Comparison of ENCODE assay signal across 22 cellular contexts in genomic region chr2:189528617-189529016, GRCh38.
"Had no signal": no experiment of that assay in that cellular context is flagged by ENCODE, and none has a peak within 500 bp of the region (broad histone marks: within the 10 kb centered on the region; RNA-seq: fewer than 3 reads in every experiment).

No MANE protein-coding gene starts in this region.

- ATAC-seq: activated naive CD8-positive, alpha-beta T cell treated with anti-CD3 and anti-CD28 coated beads, Interleukin-2, amount 50 U/mL, for 24 hours; Panc1 had no signal

- DNase-seq: activated CD4-positive, alpha-beta memory T cell treated with anti-CD3 and anti-CD28 coated beads for 36 hours; activated CD4-positive, alpha-beta T cell treated with anti-CD3 and anti-CD28 coated beads, Interleukin-2, amount 50 U/mL, for 1 hour; activated CD8-positive, alpha-beta memory T cell treated with anti-CD3 and anti-CD28 coated beads, Interleukin-2, amount 50 U/mL, for 4 hours; activated effector memory CD4-positive, alpha-beta T cell treated with Interleukin-2 at 50 U/mL for 16 hours; activated naive CD4-positive, alpha-beta T cell treated with anti-CD3 and anti-CD28 coated beads, Interleukin-2, amount 10 ng/mL, durations not matched to agents 7 days and 5 days; activated naive CD8-positive, alpha-beta T cell treated with anti-CD3 and anti-CD28 coated beads, Interleukin-2, amount 50 U/mL, for 24 hours; activated T-cell treated with anti-CD3 and anti-CD28 coated beads for 4 hours; activated T-cell treated with anti-CD3 and anti-CD28 coated beads, Interleukin-2, amount 50 U/mL, for 48 hours; anterior cingulate cortex; caudate nucleus; cerebellar nuclear complex; Kasumi-1; KBM-7; NCI-H1105; NCI-H1417 treated with DMSO at 0.1 percent for 48 hours; NCI-H187 treated with DMSO at 0.1 percent for 48 hours; NCI-H2081; NCI-H345; NCI-H524 treated with DMSO at 0.1 percent for 48 hours; RPMI8226; SIG-M5 had no signal
